18 cellular contexts compared by ENCODE assay signal in the genomic region with DNA sequence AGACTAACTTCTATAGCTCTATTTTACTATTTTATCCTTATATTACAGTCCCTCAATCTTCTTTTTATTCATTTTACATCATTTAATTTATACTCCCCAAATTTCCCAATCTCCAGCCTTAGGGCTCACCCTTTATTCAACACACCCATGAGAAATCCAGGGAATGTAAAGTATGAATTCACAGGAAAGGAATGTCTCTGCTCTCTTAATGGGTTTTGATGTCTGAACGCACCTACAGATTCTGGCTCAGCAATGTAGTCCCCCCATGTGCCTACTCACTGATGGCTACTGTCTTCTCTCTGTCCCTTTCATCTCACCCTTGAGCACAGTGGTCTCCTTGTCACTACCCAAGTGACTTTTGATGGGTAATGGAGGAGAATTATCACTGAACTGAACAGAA. TPM values are rescaled to one million over a fixed set of nuclear protein-coding genes. Genes with fewer than 3 reads are reported as not detected.
DNase-seq lines count a peak whose midpoint lies in the region; ATAC-seq and TF ChIP-seq lines count a peak whose summit lies in the region.
"Had no signal": no experiment of that assay in that cellular context is flagged by ENCODE, and none has a peak within 500 bp of the region (broad histone marks: within the 10 kb centered on the region; RNA-seq: fewer than 3 reads in every experiment).

No MANE protein-coding gene starts in this region.

- H3K27ac Mint-ChIP-seq in activated naive CD4-positive, alpha-beta T cell treated with anti-CD3 and anti-CD28 coated beads, Interleukin-2, amount 10 ng/mL, durations not matched to agents 7 days and 5 days = no peak overlapping the region
- H3K27ac Mint-ChIP-seq: HFFc6 had no signal

- peaks cover 5% of the 10 kb centered on the region for H3K27me3 ChIP-seq in RWPE2 (ENCODE audit: insufficient read depth, poor library complexity, severe bottlenecking)
- no peaks in the 10 kb centered on the region for H3K27me3 ChIP-seq in mesendoderm (ENCODE audit: insufficient read depth, low read length, poor library complexity)
- H3K27me3 ChIP-seq: MG63 had no signal

- H3K27ac ChIP-seq in RWPE2 (ENCODE audit: poor library complexity, severe bottlenecking) (no peak overlapping the region), mesendoderm (ENCODE audit: low read depth, low read length) (no peak overlapping the region)
- H3K27ac ChIP-seq: A549, C4-2B, SJSA1 had no signal

- no peaks in the 10 kb centered on the region for H3K36me3 ChIP-seq in RWPE2 (ENCODE audit: low read depth)
- H3K36me3 ChIP-seq in mesendoderm (ENCODE audit: control insufficient read depth, insufficient read depth, low read length) = no peaks in the 10 kb centered on the region
- H3K36me3 ChIP-seq: MG63, SJSA1 had no signal

- H3K9me3 ChIP-seq in RWPE2 (ENCODE audit: severe bottlenecking) = no peaks in the 10 kb centered on the region
- H3K9me3 ChIP-seq: A549, MG63, SJSA1 had no signal

- no peak overlapping the region for H3K4ac ChIP-seq in mesendoderm (ENCODE audit: low read depth, low read length)

- H3K4me1 Mint-ChIP-seq in activated T-cell treated with anti-CD3 and anti-CD28 coated beads, Interleukin-2, amount 50 U/mL, for 4 hours (ENCODE audit: low read depth) = peaks cover 8% of the 10 kb centered on the region
- peaks cover 17% of the 10 kb centered on the region for H3K4me1 Mint-ChIP-seq in activated naive CD4-positive, alpha-beta T cell treated with anti-CD3 and anti-CD28 coated beads, Interleukin-2, amount 10 ng/mL, durations not matched to agents 7 days and 5 days

- peaks cover 10% of the 10 kb centered on the region for H3K9me3 Mint-ChIP-seq in activated T-cell treated with anti-CD3 and anti-CD28 coated beads, Interleukin-2, amount 50 U/mL, for 4 hours
- peaks cover 4% of the 10 kb centered on the region for H3K9me3 Mint-ChIP-seq in activated naive CD4-positive, alpha-beta T cell treated with anti-CD3 and anti-CD28 coated beads, Interleukin-2, amount 10 ng/mL, durations not matched to agents 7 days and 5 days
- H3K9me3 Mint-ChIP-seq: HFFc6 had no signal

- peaks cover 18% of the 10 kb centered on the region for H3K36me3 Mint-ChIP-seq in activated T-cell treated with anti-CD3 and anti-CD28 coated beads, Interleukin-2, amount 50 U/mL, for 4 hours (ENCODE audit: insufficient read depth)
- peaks cover 36% of the 10 kb centered on the region for H3K36me3 Mint-ChIP-seq in activated naive CD4-positive, alpha-beta T cell treated with anti-CD3 and anti-CD28 coated beads, Interleukin-2, amount 10 ng/mL, durations not matched to agents 7 days and 5 days

- no peak for TF ChIP-seq CTCF in RWPE2 (IDR thresholded peaks at IDR 0.05; ENCODE audit: poor library complexity, severe bottlenecking)
- TF ChIP-seq CTCF in epithelial cell of esophagus (IDR thresholded peaks at IDR 0.05; ENCODE audit: insufficient read depth, low read depth, low read length, missing control alignments) = no peak

- no peaks in the 10 kb centered on the region for H3K4me1 ChIP-seq in RWPE2 (ENCODE audit: insufficient read depth, poor library complexity, severe bottlenecking)
- H3K4me1 ChIP-seq in mesendoderm (ENCODE audit: control insufficient read depth, low read depth, low read length) = no peaks in the 10 kb centered on the region
- H3K4me1 ChIP-seq: A549, SJSA1 had no signal

- no peak overlapping the region for H3K56ac ChIP-seq in mesendoderm (ENCODE audit: low read length)

- H3K27me3 Mint-ChIP-seq in activated T-cell treated with anti-CD3 and anti-CD28 coated beads, Interleukin-2, amount 50 U/mL, for 4 hours (ENCODE audit: low read depth) = no peaks in the 10 kb centered on the region
- H3K27me3 Mint-ChIP-seq in activated naive CD4-positive, alpha-beta T cell treated with anti-CD3 and anti-CD28 coated beads, Interleukin-2, amount 10 ng/mL, durations not matched to agents 7 days and 5 days = no peaks in the 10 kb centered on the region

- DNase-seq in EH (ENCODE audit: low read depth) = peak; percentile 1
- no peak for DNase-seq in RWPE2 (ENCODE audit: low spot score)
- DNase-seq in epithelial cell of esophagus (ENCODE audit: low read depth) = peak; percentile 52
- peak; percentile 77 for DNase-seq in mesendoderm
- DNase-seq in activated T-cell treated with anti-CD3 and anti-CD28 coated beads, Interleukin-2, amount 50 U/mL, for 4 hours = no peak
- no peak for DNase-seq in HK-2 (ENCODE audit: unreplicated experiment)
- DNase-seq in activated naive CD4-positive, alpha-beta T cell treated with anti-CD3 and anti-CD28 coated beads, Interleukin-2, amount 10 ng/mL, durations not matched to agents 7 days and 5 days = no peak
- DNase-seq: COR-L47, HFFc6, MG63, NCI-H1092 treated with DMSO at 0.1 percent for 48 hours, NCI-H1694 treated with DMSO at 0.1 percent for 48 hours, RPMI8226 had no signal

- WGBS in mesendoderm (ENCODE audit: extremely low coverage, insufficient coverage, low lambda C conversion rate) = no CpG with 5 or more reads among the region's 1 CpG

- no peak overlapping the region for H2AK5ac ChIP-seq in mesendoderm (ENCODE audit: low read length)

- no peak overlapping the region for H2BK120ac ChIP-seq in mesendoderm (ENCODE audit: low read depth, low read length)

- H3K4me3 Mint-ChIP-seq in activated T-cell treated with anti-CD3 and anti-CD28 coated beads, Interleukin-2, amount 50 U/mL, for 4 hours = no peak overlapping the region
- no peak overlapping the region for H3K4me3 Mint-ChIP-seq in activated naive CD4-positive, alpha-beta T cell treated with anti-CD3 and anti-CD28 coated beads, Interleukin-2, amount 10 ng/mL, durations not matched to agents 7 days and 5 days
- H3K4me3 Mint-ChIP-seq: HFFc6 had no signal

- H4K8ac ChIP-seq in mesendoderm (ENCODE audit: low read depth, low read length) = no peak overlapping the region

- H3K23ac ChIP-seq in mesendoderm (ENCODE audit: low read length) = no peak overlapping the region

- H3K18ac ChIP-seq in mesendoderm (ENCODE audit: low read length) = no peak overlapping the region

- H3K4me3 ChIP-seq in RWPE2 (ENCODE audit: severe bottlenecking) (no peak overlapping the region), epithelial cell of esophagus (ENCODE audit: low read length) (no peak overlapping the region), mesendoderm (ENCODE audit: low read length) (no peak overlapping the region)
- H3K4me3 ChIP-seq: A549, MG63, SJSA1 had no signal

- H3K4me2 ChIP-seq in mesendoderm (ENCODE audit: low read length) = no peak overlapping the region
- H3K4me2 ChIP-seq: A549 had no signal

- H3K9ac ChIP-seq in mesendoderm (ENCODE audit: low read length) = no peak overlapping the region

- H4K5ac ChIP-seq in mesendoderm (ENCODE audit: low read length) = no peak overlapping the region

- CTCF ChIA-PET in activated naive CD4-positive, alpha-beta T cell treated with anti-CD3 and anti-CD28 coated beads, Interleukin-2, amount 10 ng/mL, durations not matched to agents 7 days and 5 days (lab: Charles Lee) = no interaction called here

- H3K79me2 ChIP-seq in mesendoderm (ENCODE audit: control insufficient read depth, insufficient read depth, low read length) = no peaks in the 10 kb centered on the region

- no peak overlapping the region for H2BK15ac ChIP-seq in mesendoderm (replicated peaks; ENCODE audit: low read depth)

- no peaks in the 10 kb centered on the region for H3K79me1 ChIP-seq in mesendoderm (ENCODE audit: low read length)

- peak; percentile 89 for ATAC-seq in RWPE2 (ENCODE audit: low read depth)
- ATAC-seq in activated T-cell treated with anti-CD3 and anti-CD28 coated beads, Interleukin-2, amount 50 U/mL, for 4 hours = no peak
- ATAC-seq in GM18511 (IDR thresholded peaks at IDR 0.05; ENCODE audit: unreplicated experiment) = no peak
- ATAC-seq: A549, HepG2 had no signal

- no peak overlapping the region for H2BK5ac ChIP-seq in mesendoderm (ENCODE audit: low read length)

RNA-seq across cellular contexts. Expression of a gene that starts 32.8 kb away (rescaled TPM):
- 0.24 TPM for polyA plus RNA-seq in mesendoderm (2013, experiment 1 of 2)
- polyA plus RNA-seq in mesendoderm (2013, experiment 2 of 2) = 0.18 TPM
- total RNA-seq in activated T-cell treated with anti-CD3 and anti-CD28 coated beads, Interleukin-2, amount 50 U/mL, for 4 hours = 1 to 10 TPM in 1 of 3 donors, under 1 TPM in 2; 0.46 to 1.4 (median 0.50) TPM

Comparison
In these comparisons a context has a peak if more than half of its experiments do, and no peak if none do; other contexts are left out.
1. DNase-seq: peak in EH (single experiment), epithelial cell of esophagus (single experiment) and mesendoderm (single experiment); none in RWPE2 (single experiment), activated T-cell treated with anti-CD3 and anti-CD28 coated beads, Interleukin-2, amount 50 U/mL, for 4 hours (single experiment), HK-2 (single experiment) and activated naive CD4-positive, alpha-beta T cell treated with anti-CD3 and anti-CD28 coated beads, Interleukin-2, amount 10 ng/mL, durations not matched to agents 7 days and 5 days (single experiment).